Comparison of ENCODE assay signal across 20 cellular contexts in the genomic region with DNA sequence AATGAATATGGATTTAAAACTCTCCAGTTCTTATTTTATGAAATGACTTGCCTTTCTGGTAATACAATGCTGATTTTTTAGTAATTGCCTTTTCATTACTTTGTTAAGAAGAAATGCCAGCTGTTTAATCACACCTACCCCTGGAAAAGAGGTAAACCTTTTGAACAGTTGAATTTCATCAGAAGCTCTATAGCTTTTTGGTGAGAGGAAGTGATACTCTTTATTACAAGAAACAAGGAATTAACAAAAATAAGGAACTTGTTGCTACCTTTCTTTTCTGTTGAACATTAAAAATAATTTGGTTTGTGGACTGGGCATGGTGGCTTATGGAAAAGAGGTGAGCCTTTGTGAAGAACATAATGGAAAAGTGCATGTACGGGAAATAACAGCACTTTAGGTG. TPM values are rescaled to one million over a fixed set of nuclear protein-coding genes. Genes with fewer than 3 reads are reported as not detected.
"Had no signal": no experiment of that assay in that cellular context is flagged by ENCODE, and none has a peak within 500 bp of the region (broad histone marks: within the 10 kb centered on the region; RNA-seq: fewer than 3 reads in every experiment).

No MANE protein-coding gene starts in this region.

- H3K4me3 Mint-ChIP-seq: activated CD8-positive, alpha-beta memory T cell treated with anti-CD3 and anti-CD28 coated beads, Interleukin-2, amount 10 ng/mL, durations not matched to agents 7 days and 5 days; neural crest cell had no signal

- H3K4me3 ChIP-seq: gastrocnemius medialis, heart right ventricle, lower lobe of right lung, psoas muscle, right lobe of liver, smooth muscle cell, stomach, thoracic aorta had no signal

- DNase-seq: activated CD4-positive, alpha-beta T cell treated with anti-CD3 and anti-CD28 coated beads for 1 hour; activated CD4-positive, alpha-beta T cell treated with anti-CD3 and anti-CD28 coated beads, Interleukin-2, amount 50 U/mL, for 4 hours; activated CD8-positive, alpha-beta memory T cell treated with anti-CD3 and anti-CD28 coated beads, Interleukin-2, amount 10 ng/mL, durations not matched to agents 7 days and 5 days; activated gamma-delta T cell; activated T-cell treated with anti-CD3 and anti-CD28 coated beads, Interleukin-2, amount 50 U/mL, for 48 hours; erythroblast; gastrocnemius medialis; heart right ventricle; lower lobe of right lung; midbrain; psoas muscle; right lobe of liver; stimulated activated CD4-positive, alpha-beta T cell treated with anti-CD3 and anti-CD28 coated beads, Interleukin-4, amount 100 ng/mL, for 4 hours; stimulated activated CD8-positive, alpha-beta memory T cell treated with anti-CD3 and anti-CD28 coated beads, Interleukin-4, amount 100 ng/mL, for 48 hours; stomach; T1000 had no signal

- H3K9me3 Mint-ChIP-seq: activated naive CD4-positive, alpha-beta T cell treated with anti-CD3 and anti-CD28 coated beads, Interleukin-2, amount 50 U/mL, for 72 hours; neural crest cell had no signal

- H3K9me3 ChIP-seq: gastrocnemius medialis, heart right ventricle, lower lobe of right lung, psoas muscle, right lobe of liver, stomach, thoracic aorta had no signal

- ATAC-seq: activated CD8-positive, alpha-beta memory T cell treated with anti-CD3 and anti-CD28 coated beads, Interleukin-2, amount 10 ng/mL, durations not matched to agents 7 days and 5 days; activated naive CD4-positive, alpha-beta T cell treated with anti-CD3 and anti-CD28 coated beads, Interleukin-2, amount 50 U/mL, for 72 hours; gastrocnemius medialis; heart right ventricle; lower lobe of right lung; psoas muscle; right lobe of liver had no signal

- H3K4me2 ChIP-seq: smooth muscle cell had no signal

- H3K27ac ChIP-seq: gastrocnemius medialis, heart right ventricle, lower lobe of right lung, psoas muscle, right lobe of liver, stomach, thoracic aorta had no signal

- H3K27me3 Mint-ChIP-seq: activated CD8-positive, alpha-beta memory T cell treated with anti-CD3 and anti-CD28 coated beads, Interleukin-2, amount 10 ng/mL, durations not matched to agents 7 days and 5 days had no signal

- H3K4me1 ChIP-seq: gastrocnemius medialis, lower lobe of right lung, psoas muscle, right lobe of liver had no signal

- H3K4me1 Mint-ChIP-seq: neural crest cell had no signal

- H3K27me3 ChIP-seq: gastrocnemius medialis, heart right ventricle, right lobe of liver, stomach had no signal

- H3K27ac Mint-ChIP-seq: activated naive CD4-positive, alpha-beta T cell treated with anti-CD3 and anti-CD28 coated beads, Interleukin-2, amount 50 U/mL, for 72 hours had no signal

RNA-seq across cellular contexts. Expression of gene SQOR, which starts 28.0 kb away (rescaled TPM):
- total RNA-seq: neural crest cell had no signal
